Comparison of ENCODE assay signal across 27 cellular contexts in genomic region chr2:37973615-37974353, GRCh38.
"Had no signal": no experiment of that assay in that cellular context is flagged by ENCODE, and none has a peak within 500 bp of the region (broad histone marks: within the 10 kb centered on the region; RNA-seq: fewer than 3 reads in every experiment).

No MANE protein-coding gene starts in this region.

- H3K9me3 ChIP-seq: heart left ventricle, mucosa of descending colon, right lobe of liver, testis, transverse colon, vagina had no signal

- H3K27ac Mint-ChIP-seq: activated CD4-positive, alpha-beta T cell treated with anti-CD3 and anti-CD28 coated beads, Interleukin-2, amount 10 ng/mL, durations not matched to agents 7 days and 5 days; activated CD8-positive, alpha-beta memory T cell treated with anti-CD3 and anti-CD28 coated beads, Interleukin-2, amount 10 ng/mL, durations not matched to agents 7 days and 5 days; activated CD8-positive, alpha-beta T cell treated with anti-CD3 and anti-CD28 coated beads for 36 hours; activated naive CD4-positive, alpha-beta T cell treated with anti-CD3 and anti-CD28 coated beads, Interleukin-2, amount 50 U/mL, for 72 hours; activated T-helper 2 cell treated with anti-CD3 and anti-CD28 coated beads, Interferon-gamma antibody, Interleukin-2, Interleukin-4, amounts not matched to agents 10 μg/mL and 5 μg/mL and 100 μg/mL, durations not matched to agents 14 hours and 24 hours and 36 hours; nephron; T-helper 1 cell treated with Interleukin-12 subunit alpha and Interleukin-12 subunit beta and Interleukin-4 antibody, amounts not matched to agents 30 μg/mL and 1 μg/mL, for 36 hours had no signal

- H3K4me3 Mint-ChIP-seq: activated CD4-positive, alpha-beta T cell treated with anti-CD3 and anti-CD28 coated beads, Interleukin-2, amount 10 ng/mL, durations not matched to agents 7 days and 5 days; activated CD8-positive, alpha-beta memory T cell treated with anti-CD3 and anti-CD28 coated beads, Interleukin-2, amount 10 ng/mL, durations not matched to agents 7 days and 5 days; activated CD8-positive, alpha-beta T cell treated with anti-CD3 and anti-CD28 coated beads for 36 hours; nephron; T-helper 1 cell treated with Interleukin-12 subunit alpha and Interleukin-12 subunit beta and Interleukin-4 antibody, amounts not matched to agents 30 μg/mL and 1 μg/mL, for 36 hours had no signal

- H3K27me3 Mint-ChIP-seq: activated CD8-positive, alpha-beta T cell treated with anti-CD3 and anti-CD28 coated beads for 36 hours had no signal

- ATAC-seq: activated CD8-positive, alpha-beta memory T cell treated with anti-CD3 and anti-CD28 coated beads, Interleukin-2, amount 10 ng/mL, durations not matched to agents 7 days and 5 days; activated CD8-positive, alpha-beta T cell treated with anti-CD3 and anti-CD28 coated beads for 36 hours; activated naive CD4-positive, alpha-beta T cell treated with anti-CD3 and anti-CD28 coated beads, Interleukin-2, amount 50 U/mL, for 72 hours; heart left ventricle; mucosa of descending colon; right lobe of liver; stimulated activated naive CD8-positive, alpha-beta T cell treated with anti-CD3 and anti-CD28 coated beads, Interleukin-15, Interleukin-2, amounts not matched to agents 100 U/mL and 50 U/mL, for 24 hours had no signal

- H3K36me3 ChIP-seq: heart left ventricle, right lobe of liver, transverse colon, vagina, WERI-Rb-1 had no signal

- H3K4me3 ChIP-seq: coronary artery, dorsolateral prefrontal cortex, heart left ventricle, mucosa of descending colon, right lobe of liver, SK-N-MC, testis, transverse colon, vagina had no signal

- DNase-seq: activated CD4-positive, alpha-beta T cell treated with anti-CD3 and anti-CD28 coated beads, Interleukin-2, amount 10 ng/mL, durations not matched to agents 7 days and 5 days; activated CD4-positive, CD25-positive, alpha-beta regulatory T cell treated with anti-CD3 and anti-CD28 coated beads, Interleukin-2, amount 50 U/mL, for 72 hours; activated CD8-positive, alpha-beta memory T cell treated with anti-CD3 and anti-CD28 coated beads, Interleukin-2, amount 10 ng/mL, durations not matched to agents 7 days and 5 days; activated CD8-positive, alpha-beta T cell treated with anti-CD3 and anti-CD28 coated beads for 36 hours; activated T-cell treated with anti-CD3 and anti-CD28 coated beads, Interleukin-2, amount 50 U/mL, for 48 hours; anterior cingulate cortex; dorsolateral prefrontal cortex; effector memory CD4-positive, alpha-beta T cell; erythroblast; heart left ventricle; hypothalamus; mucosa of descending colon; posterior cingulate gyrus; right lobe of liver; stimulated activated CD4-positive, alpha-beta T cell treated with anti-CD3 and anti-CD28 coated beads, Interleukin-2, amount 100 ng/mL, for 48 hours; stimulated activated naive CD8-positive, alpha-beta T cell treated with anti-CD3 and anti-CD28 coated beads, Interleukin-15, Interleukin-2, amounts not matched to agents 100 U/mL and 50 U/mL, for 24 hours; T1000; testis; transverse colon; WERI-Rb-1 had no signal

- H3K4me1 ChIP-seq: heart left ventricle, right lobe of liver, testis, transverse colon, vagina had no signal

- H3K27me3 ChIP-seq: dorsolateral prefrontal cortex, heart left ventricle, right lobe of liver, testis, transverse colon, vagina had no signal

- H3K4me1 Mint-ChIP-seq: activated CD4-positive, alpha-beta T cell treated with anti-CD3 and anti-CD28 coated beads, Interleukin-2, amount 10 ng/mL, durations not matched to agents 7 days and 5 days; activated CD8-positive, alpha-beta memory T cell treated with anti-CD3 and anti-CD28 coated beads, Interleukin-2, amount 10 ng/mL, durations not matched to agents 7 days and 5 days; nephron had no signal

- H3K36me3 Mint-ChIP-seq: activated CD8-positive, alpha-beta memory T cell treated with anti-CD3 and anti-CD28 coated beads, Interleukin-2, amount 10 ng/mL, durations not matched to agents 7 days and 5 days; activated naive CD4-positive, alpha-beta T cell treated with anti-CD3 and anti-CD28 coated beads, Interleukin-2, amount 50 U/mL, for 72 hours had no signal

- H3K27ac ChIP-seq: coronary artery, dorsolateral prefrontal cortex, heart left ventricle, right lobe of liver, SK-N-MC, testis, transverse colon, vagina, WERI-Rb-1 had no signal

- H3K9me3 Mint-ChIP-seq: activated CD4-positive, alpha-beta T cell treated with anti-CD3 and anti-CD28 coated beads, Interleukin-2, amount 10 ng/mL, durations not matched to agents 7 days and 5 days; activated CD8-positive, alpha-beta T cell treated with anti-CD3 and anti-CD28 coated beads for 36 hours; activated naive CD4-positive, alpha-beta T cell treated with anti-CD3 and anti-CD28 coated beads, Interleukin-2, amount 50 U/mL, for 72 hours; activated T-helper 2 cell treated with anti-CD3 and anti-CD28 coated beads, Interferon-gamma antibody, Interleukin-2, Interleukin-4, amounts not matched to agents 10 μg/mL and 5 μg/mL and 100 μg/mL, durations not matched to agents 14 hours and 24 hours and 36 hours; T-helper 1 cell treated with Interleukin-12 subunit alpha and Interleukin-12 subunit beta and Interleukin-4 antibody, amounts not matched to agents 30 μg/mL and 1 μg/mL, for 36 hours had no signal
